Comparison of ENCODE assay signal across 20 cellular contexts in the genomic region with DNA sequence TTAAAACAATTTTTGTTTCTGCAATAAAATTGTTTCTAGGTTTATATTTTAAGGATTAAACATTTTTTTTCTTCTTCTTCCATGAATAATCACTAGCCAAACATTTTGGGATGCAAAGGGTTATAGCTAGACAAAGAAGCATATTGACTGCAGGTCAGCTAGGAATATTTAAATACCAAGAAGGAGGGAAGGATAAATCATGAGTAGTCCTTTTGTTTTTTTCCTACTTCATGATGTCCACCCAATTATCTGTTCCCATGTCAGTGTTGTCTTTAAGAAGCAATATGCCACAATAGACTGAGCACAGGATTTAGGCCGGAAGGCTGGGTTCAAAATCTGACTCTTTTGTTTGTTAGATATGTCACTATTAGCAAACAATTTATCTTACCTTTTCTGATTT.
"Had no signal": no experiment of that assay in that cellular context is flagged by ENCODE, and none has a peak within 500 bp of the region (broad histone marks: within the 10 kb centered on the region; RNA-seq: fewer than 3 reads in every experiment).

No MANE protein-coding gene starts in this region.

- DNase-seq: colonic mucosa; cortex of kidney; dermis blood vessel endothelial cell; dorsolateral prefrontal cortex; effector CD4-positive, alpha-beta T cell; effector CD8-positive, alpha-beta T cell; effector memory CD4-positive, alpha-beta T cell; effector memory CD8-positive, alpha-beta T cell; endodermal cell; erythroblast; esophagus squamous epithelium; foreskin fibroblast; foreskin keratinocyte; gastrocnemius medialis; head of caudate nucleus; heart left ventricle; heart right ventricle had no signal

- H3K4me3 Mint-ChIP-seq: dendritic cell treated with granulocyte-macrophage colony-stimulating factor and Interleukin-4, amounts not matched to agents 40 ng/mL and 50 ng/mL, for 4 days; effector memory CD8-positive, alpha-beta T cell; endodermal cell had no signal

- H3K27ac Mint-ChIP-seq: dendritic cell treated with granulocyte-macrophage colony-stimulating factor and Interleukin-4, amounts not matched to agents 40 ng/mL and 50 ng/mL, for 4 days; effector memory CD8-positive, alpha-beta T cell; endodermal cell had no signal

- H3K9me3 Mint-ChIP-seq: dendritic cell treated with granulocyte-macrophage colony-stimulating factor and Interleukin-4, amounts not matched to agents 40 ng/mL and 50 ng/mL, for 4 days; effector memory CD8-positive, alpha-beta T cell; endodermal cell had no signal

- H3K27me3 Mint-ChIP-seq: dendritic cell treated with granulocyte-macrophage colony-stimulating factor and Interleukin-4, amounts not matched to agents 40 ng/mL and 50 ng/mL, for 4 days; effector memory CD8-positive, alpha-beta T cell had no signal

- ATAC-seq: effector memory CD8-positive, alpha-beta T cell; esophagus mucosa; foreskin keratinocyte; gastrocnemius medialis; gastroesophageal sphincter; heart left ventricle; heart right ventricle had no signal
